ENCODE assay signal across 28 cellular contexts in the genomic region with DNA sequence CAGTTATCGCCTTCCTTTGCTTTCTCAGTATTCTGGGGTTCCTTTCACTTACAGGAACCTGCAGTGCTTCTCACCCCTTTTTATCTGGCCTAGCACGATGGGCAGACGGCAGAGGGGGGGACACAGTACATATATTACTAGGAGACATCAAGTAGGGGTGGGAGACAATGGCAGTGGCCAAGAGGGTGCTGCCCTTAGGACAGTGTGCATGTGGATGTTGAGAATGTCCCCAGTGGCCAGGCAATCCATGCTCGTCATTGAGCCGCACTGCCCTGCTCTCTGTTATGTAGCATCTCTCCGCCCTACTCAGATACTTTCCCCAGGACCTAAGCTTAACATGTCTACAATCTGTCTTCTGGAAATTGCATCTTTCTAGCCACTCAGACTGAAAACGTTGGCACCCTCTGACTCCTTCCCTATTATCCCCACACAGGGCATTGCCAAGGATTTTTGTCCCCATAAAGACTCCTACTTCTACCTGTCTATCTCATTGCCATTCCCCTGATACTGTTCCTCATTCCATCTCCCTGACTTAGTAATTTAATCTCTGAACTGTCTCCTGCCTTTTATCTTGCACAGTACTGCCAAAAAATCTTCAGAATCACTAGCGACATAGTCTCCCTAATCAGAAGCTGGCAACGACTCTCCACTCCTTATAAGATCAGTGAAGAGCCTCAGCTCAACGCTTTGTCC. TPM values are rescaled to one million over a fixed set of nuclear protein-coding genes. Genes with fewer than 3 reads are reported as not detected.
"Had no signal": no experiment of that assay in that cellular context is flagged by ENCODE, and none has a peak within 500 bp of the region (broad histone marks: within the 10 kb centered on the region; RNA-seq: fewer than 3 reads in every experiment).

No MANE protein-coding gene starts in this region.

- H3K36me3 ChIP-seq: adrenal gland, esophagus squamous epithelium, gastroesophageal sphincter, heart left ventricle, right lobe of liver, WERI-Rb-1 had no signal

- H3K27me3 ChIP-seq: adrenal gland, esophagus squamous epithelium, right lobe of liver had no signal

- ATAC-seq: activated T-helper 17 cell treated with anti-CD3 and anti-CD28 coated beads, Interleukin-2, amount 50 U/mL, for 72 hours; gastroesophageal sphincter; T-cell had no signal

- H3K4me3 ChIP-seq: adrenal gland, esophagus squamous epithelium, gastroesophageal sphincter, heart left ventricle, right lobe of liver, smooth muscle cell had no signal

- H3K27ac Mint-ChIP-seq: activated CD4-positive, alpha-beta T cell treated with anti-CD3 and anti-CD28 coated beads, Interleukin-2, amount 10 ng/mL, durations not matched to agents 7 days and 5 days; activated naive CD8-positive, alpha-beta T cell; activated T-helper 17 cell treated with anti-CD3 and anti-CD28 coated beads, Interleukin-2, amount 50 U/mL, for 72 hours; endodermal cell; T-cell had no signal

- H3K4me1 Mint-ChIP-seq: activated CD4-positive, alpha-beta T cell treated with anti-CD3 and anti-CD28 coated beads, Interleukin-2, amount 10 ng/mL, durations not matched to agents 7 days and 5 days; activated T-helper 17 cell treated with anti-CD3 and anti-CD28 coated beads, Interleukin-2, amount 50 U/mL, for 72 hours; T-cell had no signal

- H3K4me1 ChIP-seq: adrenal gland, gastroesophageal sphincter, right lobe of liver had no signal

- FAIRE-seq: astrocyte, kidney, TTC549 had no signal

- H3K27ac ChIP-seq: adrenal gland, esophagus squamous epithelium, gastroesophageal sphincter, heart left ventricle, parathyroid adenoma, right lobe of liver, WERI-Rb-1 had no signal

- DNase-seq: activated CD4-positive, alpha-beta T cell treated with anti-CD3 and anti-CD28 coated beads, Interleukin-2, amount 10 ng/mL, durations not matched to agents 7 days and 5 days; activated CD4-positive, CD25-positive, alpha-beta regulatory T cell treated with anti-CD3 and anti-CD28 coated beads, Interleukin-2, amount 50 U/mL, for 72 hours; activated T-cell treated with anti-CD3 and anti-CD28 coated beads, Interleukin-2, amount 50 U/mL, for 1 hour; adrenal gland; cerebellar nuclear complex; cortex of kidney; endodermal cell; esophagus squamous epithelium; heart left ventricle; kidney; midbrain; nucleus accumbens; right lobe of liver; stimulated activated CD4-positive, alpha-beta T cell treated with anti-CD3 and anti-CD28 coated beads, Interleukin-15, amount 100 ng/mL, for 24 hours; stimulated activated naive CD4-positive, alpha-beta T cell; T-cell; WERI-Rb-1 had no signal

- H3K4me3 Mint-ChIP-seq: activated CD4-positive, alpha-beta T cell treated with anti-CD3 and anti-CD28 coated beads, Interleukin-2, amount 10 ng/mL, durations not matched to agents 7 days and 5 days; activated naive CD8-positive, alpha-beta T cell; activated T-helper 17 cell treated with anti-CD3 and anti-CD28 coated beads, Interleukin-2, amount 50 U/mL, for 72 hours; endodermal cell; T-cell had no signal

- H3K9me3 ChIP-seq: adrenal gland, esophagus squamous epithelium, gastroesophageal sphincter, right lobe of liver had no signal

- H3K4me2 ChIP-seq: smooth muscle cell had no signal

- H2AFZ ChIP-seq: parathyroid adenoma had no signal

- H3K9me3 Mint-ChIP-seq: activated CD4-positive, alpha-beta T cell treated with anti-CD3 and anti-CD28 coated beads, Interleukin-2, amount 10 ng/mL, durations not matched to agents 7 days and 5 days; activated T-helper 17 cell treated with anti-CD3 and anti-CD28 coated beads, Interleukin-2, amount 50 U/mL, for 72 hours; T-cell had no signal

- H3K9ac ChIP-seq: parathyroid adenoma had no signal

- H3K36me3 Mint-ChIP-seq: activated naive CD8-positive, alpha-beta T cell; T-cell had no signal

RNA-seq across cellular contexts. Expression of a gene that starts 6.6 kb away (rescaled TPM):
- total RNA-seq: myocyte had no signal

RNA-seq across cellular contexts. Expression of a gene that starts 57.1 kb away (rescaled TPM):
- total RNA-seq: activated CD4-positive, alpha-beta T cell treated with anti-CD3 and anti-CD28 coated beads, Interleukin-2, amount 10 ng/mL, durations not matched to agents 7 days and 5 days; activated T-helper 17 cell treated with anti-CD3 and anti-CD28 coated beads, Interleukin-2, amount 50 U/mL, for 72 hours; endodermal cell; kidney; liver; myocyte; subcutaneous adipose tissue; T-cell had no signal
- polyA plus RNA-seq: liver, neural cell had no signal
